Comparison of ENCODE assay signal across 8 cellular contexts in the genomic region with DNA sequence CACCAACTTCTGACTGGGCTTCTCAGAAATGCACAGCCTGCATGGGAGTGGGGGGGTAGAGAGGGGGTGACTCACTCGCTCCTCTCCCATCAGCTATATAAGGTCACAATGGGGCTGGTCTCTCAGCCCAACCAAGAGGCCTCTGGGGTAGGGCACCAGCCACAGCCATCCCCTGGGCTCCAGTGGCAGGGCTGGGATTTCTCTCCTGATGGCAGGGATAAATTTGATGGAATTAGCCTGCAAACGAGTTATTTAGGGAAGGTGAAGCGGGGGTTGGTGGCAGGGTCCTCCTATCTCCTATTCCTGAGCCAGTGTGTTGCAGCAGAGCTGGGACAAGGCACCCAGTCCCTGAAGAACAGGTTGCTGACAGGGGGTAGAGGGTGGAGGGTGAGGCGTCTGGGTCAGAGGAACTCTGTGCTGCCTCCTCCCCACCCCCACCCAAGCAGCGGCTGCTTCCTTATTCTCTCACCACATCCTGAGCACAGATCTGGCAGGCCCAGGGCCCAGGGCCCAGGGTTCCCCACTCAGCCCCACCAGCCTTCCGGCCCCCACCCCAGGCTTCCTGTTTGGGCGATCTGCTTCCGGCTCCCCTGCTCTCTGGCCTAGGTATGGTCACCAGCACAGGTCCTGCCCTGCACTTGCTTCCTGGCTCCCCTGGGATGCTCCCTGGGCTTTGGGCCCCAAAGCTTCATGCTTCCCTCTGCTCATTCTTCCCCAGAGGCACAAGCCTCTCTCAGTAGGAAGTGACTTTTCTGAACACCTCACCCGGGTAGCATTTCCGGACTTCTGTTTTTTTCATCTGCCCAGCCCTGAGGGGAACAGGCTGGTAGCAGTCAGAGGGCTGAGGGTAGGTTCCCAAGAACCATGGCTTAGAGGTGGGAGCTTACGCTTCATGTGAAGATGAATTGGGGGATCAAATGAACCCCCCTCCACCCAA. TPM values are rescaled to one million over a fixed set of nuclear protein-coding genes. Genes with fewer than 3 reads are reported as not detected.
DNase-seq lines count a peak whose midpoint lies in the region; ATAC-seq and TF ChIP-seq lines count a peak whose summit lies in the region.

No MANE protein-coding gene starts in this region.

- H3K36me3 ChIP-seq in OCI-LY7 (ENCODE audit: insufficient read depth, low read length), result peaks cover 85% of the 10 kb centered on the region

- H3K4me3 Mint-ChIP-seq in naive thymus-derived CD8-positive, alpha-beta T cell, result peak overlapping the region; percentile 94 to 100 (median 99)
- H3K4me3 Mint-ChIP-seq in stimulated activated effector memory CD8-positive, alpha-beta T cell treated with anti-CD3 and anti-CD28 coated beads, Interleukin-12 subunit alpha, Interleukin-12 subunit beta, amount 100 ng/mL, for 72 hours, result peak overlapping the region; percentile 92

- H3K4me1 ChIP-seq in OCI-LY7 (ENCODE audit: insufficient read depth, low read length, poor library complexity, severe bottlenecking), result peaks cover 30% of the 10 kb centered on the region

- CTCF ChIA-PET in OCI-LY7 (lab: Charles Lee; ENCODE audit: unreplicated experiment), result interaction anchor here (0.5 to 0.6 kb wide), 2 partner anchors 26 to 1376 kb away, joined by 3 read pairs; no protein-coding TSS in a partner anchor

- H3K27me3 Mint-ChIP-seq in naive thymus-derived CD8-positive, alpha-beta T cell, result no peaks in the 10 kb centered on the region

- peaks cover 93% of the 10 kb centered on the region for H3K79me2 ChIP-seq in OCI-LY7 (ENCODE audit: insufficient read depth, low read depth, low read length)

- DNase-seq in GM12865 (ENCODE audit: low read depth), result peak; percentile 95
- DNase-seq in OCI-LY7 (ENCODE audit: low spot score), result peak; percentile 95
- peak; percentile 81 for DNase-seq in activated T-cell treated with anti-CD3 and anti-CD28 coated beads for 48 hours (ENCODE audit: low read depth)
- DNase-seq in naive thymus-derived CD8-positive, alpha-beta T cell, result peak; percentile 71 to 93 (median 85)
- DNase-seq in stimulated activated effector memory CD8-positive, alpha-beta T cell treated with anti-CD3 and anti-CD28 coated beads, Interleukin-12 subunit alpha, Interleukin-12 subunit beta, amount 100 ng/mL, for 72 hours (ENCODE audit: low spot score in 2 of 2), result peak; percentile 65 to 91
- DNase-seq in cortex of kidney (lab: John Stamatoyannopoulos, UW), result no peak

- peak overlapping the region; percentile 93 to 99 (median 98) for H3K27ac Mint-ChIP-seq in naive thymus-derived CD8-positive, alpha-beta T cell
- H3K27ac Mint-ChIP-seq in stimulated activated effector memory CD8-positive, alpha-beta T cell treated with anti-CD3 and anti-CD28 coated beads, Interleukin-12 subunit alpha, Interleukin-12 subunit beta, amount 100 ng/mL, for 72 hours, result peak overlapping the region; percentile 98

- POLR2A ChIA-PET in OCI-LY7 (lab: Charles Lee), result interaction anchor here (0.6 to 2.1 kb wide), 6 partner anchors 10 to 202 kb away, joined by 3 to 6 read pairs (median 4); partner anchors contain the start of genes C6orf136, DDR1 and DHX16
- POLR2A ChIA-PET in naive thymus-derived CD8-positive, alpha-beta T cell (lab: Charles Lee), result interaction anchor here (0.6 to 15.2 kb wide), 15 partner anchors 9 to 191 kb away, joined by 3 to 594 read pairs (median 9); partner anchors contain the start of genes DHX16, MDC1, MRPS18B and NRM

- no peaks in the 10 kb centered on the region for H3K9me3 ChIP-seq in OCI-LY7 (ENCODE audit: low read length)

- TF ChIP-seq CTCF in GM12865 (IDR thresholded peaks at IDR 0.05; ENCODE audit: insufficient read depth, low read depth, low read length, missing control alignments) (no peak), OCI-LY7 (conservative IDR thresholded peaks at IDR 0.05; ENCODE audit: low read length) (no peak)

- no TSS peak for BruUV-seq in OCI-LY7 (replicated peaks; lab: Mats Ljungman, UMichigan)

- H3K4me3 ChIP-seq in GM12865 (ENCODE audit: low read depth, low read length) (peak overlapping the region; percentile 96), OCI-LY7 (ENCODE audit: low read depth, low read length, poor library complexity, severe bottlenecking) (peak overlapping the region; percentile 95)

- peaks cover 17% of the 10 kb centered on the region; the same call in 1 of the 2 replicates for H4K20me1 ChIP-seq in OCI-LY7 (ENCODE audit: insufficient read depth, low read length)

- H3K9me3 Mint-ChIP-seq in naive thymus-derived CD8-positive, alpha-beta T cell, result no peaks in the 10 kb centered on the region
- H3K9me3 Mint-ChIP-seq in stimulated activated effector memory CD8-positive, alpha-beta T cell treated with anti-CD3 and anti-CD28 coated beads, Interleukin-12 subunit alpha, Interleukin-12 subunit beta, amount 100 ng/mL, for 72 hours, result no peaks in the 10 kb centered on the region

- peaks cover 8 to 37% (median 15%) of the 10 kb centered on the region in 3 donors for H3K36me3 Mint-ChIP-seq in naive thymus-derived CD8-positive, alpha-beta T cell
- H3K36me3 Mint-ChIP-seq in stimulated activated effector memory CD8-positive, alpha-beta T cell treated with anti-CD3 and anti-CD28 coated beads, Interleukin-12 subunit alpha, Interleukin-12 subunit beta, amount 100 ng/mL, for 72 hours, result peaks cover 100% of the 10 kb centered on the region

- H3K27ac ChIP-seq in OCI-LY7 (ENCODE audit: low read depth, low read length, poor library complexity, severe bottlenecking), result peak overlapping the region; percentile 95

- peaks cover 29 to 60% (median 40%) of the 10 kb centered on the region in 4 donors for H3K4me1 Mint-ChIP-seq in naive thymus-derived CD8-positive, alpha-beta T cell
- H3K4me1 Mint-ChIP-seq in stimulated activated effector memory CD8-positive, alpha-beta T cell treated with anti-CD3 and anti-CD28 coated beads, Interleukin-12 subunit alpha, Interleukin-12 subunit beta, amount 100 ng/mL, for 72 hours, result peaks cover 47% of the 10 kb centered on the region

- H2AFZ ChIP-seq in OCI-LY7 (ENCODE audit: low read length), result no peak overlapping the region

- peak overlapping the region; percentile 99 for H3K4me2 ChIP-seq in OCI-LY7 (ENCODE audit: low read length)

- no peaks in the 10 kb centered on the region for H3K9me2 ChIP-seq in OCI-LY7 (ENCODE audit: insufficient read depth, low read length)

- ATAC-seq in HG02678 (IDR thresholded peaks at IDR 0.05; ENCODE audit: unreplicated experiment) (peak; percentile 40), esophagus mucosa (peak; percentile 29)
- ATAC-seq in naive thymus-derived CD8-positive, alpha-beta T cell, result peak; percentile 65 to 81
- ATAC-seq in stimulated activated effector memory CD8-positive, alpha-beta T cell treated with anti-CD3 and anti-CD28 coated beads, Interleukin-12 subunit alpha, Interleukin-12 subunit beta, amount 100 ng/mL, for 72 hours, result peak; percentile 70

- intact Hi-C loops in OCI-LY7 (cut with micrococcal nuclease; ENCODE audit: unreplicated experiment), result loop anchor here (1.0 to 10.0 kb wide), 2 partner anchors 39 to 812 kb away; partner anchors contain the start of gene MICB

RNA-seq across cellular contexts. Expression of gene PPP1R18, which starts 4.0 kb away (rescaled TPM):
- 65.2 and 66.9 TPM in 2 replicates for total RNA-seq in OCI-LY7 (2014; rRNA removed; shearing (Covaris generic))
- total RNA-seq in OCI-LY7 (2022) (106 and 109 TPM in 2 replicates), esophagus mucosa (22.9 TPM)
- total RNA-seq in naive thymus-derived CD8-positive, alpha-beta T cell, result 10 to 100 TPM; 79.0 to 82.0 TPM
- 10 to 100 TPM; 79.8 to 98.6 (median 95.7) TPM for polyA plus RNA-seq in naive thymus-derived CD8-positive, alpha-beta T cell

RNA-seq across cellular contexts. Expression of gene NRM, which starts 8.3 kb away (rescaled TPM):
- total RNA-seq in OCI-LY7 (2014; rRNA removed; shearing (Covaris generic)), result 13.6 and 18.6 TPM in 2 replicates
- 36.7 and 44.0 TPM in 2 replicates for total RNA-seq in OCI-LY7 (2022)
- 12.7 TPM for total RNA-seq in esophagus mucosa
- total RNA-seq in naive thymus-derived CD8-positive, alpha-beta T cell, result 1 to 10 TPM; 2.4 TPM
- 1 to 10 TPM; 3.7 to 5.4 (median 5.4) TPM for polyA plus RNA-seq in naive thymus-derived CD8-positive, alpha-beta T cell

RNA-seq across cellular contexts. Expression of gene DHX16, which starts 9.6 kb away (rescaled TPM):
- total RNA-seq in OCI-LY7 (2014; rRNA removed; shearing (Covaris generic)), result 27.1 and 30.5 TPM in 2 replicates
- total RNA-seq in OCI-LY7 (2022), result 32.1 and 37.5 TPM in 2 replicates
- 17.8 TPM for total RNA-seq in esophagus mucosa
- total RNA-seq in naive thymus-derived CD8-positive, alpha-beta T cell, result 10 to 100 TPM; 42.1 to 45.6 TPM
- polyA plus RNA-seq in naive thymus-derived CD8-positive, alpha-beta T cell, result 10 to 100 TPM; 17.7 to 31.2 (median 18.7) TPM

RNA-seq across cellular contexts. Expression of gene MDC1, which starts 34.6 kb away (rescaled TPM):
- total RNA-seq in OCI-LY7 (2014; rRNA removed; shearing (Covaris generic)), result 35.0 and 41.6 TPM in 2 replicates
- total RNA-seq in OCI-LY7 (2022) (107 and 133 TPM in 2 replicates), esophagus mucosa (15.7 TPM)
- total RNA-seq in naive thymus-derived CD8-positive, alpha-beta T cell, result 10 to 100 TPM; 50.8 to 54.9 TPM
- 1 to 10 TPM; 1.3 to 6.3 (median 2.8) TPM for polyA plus RNA-seq in naive thymus-derived CD8-positive, alpha-beta T cell

RNA-seq across cellular contexts. Expression of gene C6orf136, which starts 35.5 kb away (rescaled TPM):
- total RNA-seq in OCI-LY7 (2014; rRNA removed; shearing (Covaris generic)), result 9.1 and 14.7 TPM in 2 replicates
- total RNA-seq in OCI-LY7 (2022) (26.7 and 29.5 TPM in 2 replicates), esophagus mucosa (10.0 TPM)
- 10 to 100 TPM; 29.3 to 30.9 TPM for total RNA-seq in naive thymus-derived CD8-positive, alpha-beta T cell
- 10 to 100 TPM in 2 of 3 donors, 1 to 10 TPM in 1; 5.6 to 23.2 (median 13.7) TPM for polyA plus RNA-seq in naive thymus-derived CD8-positive, alpha-beta T cell
